7 cellular contexts compared by ENCODE assay signal in genomic region chr14:73741386-73741875, GRCh38. TPM values are rescaled to one million over a fixed set of nuclear protein-coding genes. Genes with fewer than 3 reads are reported as not detected.
A peak's percentile ranks its signal among the peaks of the same experiment; 100 is the strongest.
DNase-seq lines count a peak whose midpoint lies in the region; ATAC-seq and TF ChIP-seq lines count a peak whose summit lies in the region.

No MANE protein-coding gene starts in this region.

- no peaks in the 10 kb centered on the region for H3K9me3 Mint-ChIP-seq in activated T-helper 17 cell treated with anti-CD3 and anti-CD28 coated beads, Interleukin-2, amount 50 U/mL, for 72 hours
- no peaks in the 10 kb centered on the region for H3K9me3 Mint-ChIP-seq in neural crest cell

- H3K4me3 ChIP-seq in NT2/D1 (ENCODE audit: insufficient read length, low read depth) (no peak overlapping the region), tibial nerve (peak overlapping the region; percentile 11 to 35 (median 30))

- 0 to 2% methylated on average over 11 to 12 of the region's 12 CpGs for WGBS in tibial nerve, 2 donors

- H3K27me3 ChIP-seq in NT2/D1 (ENCODE audit: insufficient read depth, insufficient read length), result no peaks in the 10 kb centered on the region
- H3K27me3 ChIP-seq in tibial nerve, result no peaks in the 10 kb centered on the region

- H3K4me1 ChIP-seq in NT2/D1 (ENCODE audit: insufficient read depth, insufficient read length) (peaks cover 27% of the 10 kb centered on the region), tibial nerve (peaks cover 7 to 84% (median 75%) of the 10 kb centered on the region in 4 donors)

- peaks cover 38% of the 10 kb centered on the region for H3K36me3 ChIP-seq in NT2/D1 (ENCODE audit: insufficient read depth, insufficient read length, low read length)
- peaks cover 0 to 35% (median 8%) of the 10 kb centered on the region in 3 donors for H3K36me3 ChIP-seq in tibial nerve

- TF ChIP-seq POLR2A in tibial nerve (IDR thresholded peaks at IDR 0.05), result no peak

- H3K27me3 Mint-ChIP-seq in activated T-helper 17 cell treated with anti-CD3 and anti-CD28 coated beads, Interleukin-2, amount 50 U/mL, for 72 hours, result no peaks in the 10 kb centered on the region
- no peaks in the 10 kb centered on the region for H3K27me3 Mint-ChIP-seq in neural crest cell (ENCODE audit: low read depth)

- H3K27ac Mint-ChIP-seq in activated T-helper 17 cell treated with anti-CD3 and anti-CD28 coated beads, Interleukin-2, amount 50 U/mL, for 72 hours, result peak overlapping the region; percentile 84
- H3K27ac Mint-ChIP-seq in neural crest cell (ENCODE audit: unreplicated experiment), result peak overlapping the region; percentile 64

- H3K4me3 Mint-ChIP-seq in activated T-helper 17 cell treated with anti-CD3 and anti-CD28 coated beads, Interleukin-2, amount 50 U/mL, for 72 hours, result peak overlapping the region; percentile 90
- H3K4me3 Mint-ChIP-seq in neural crest cell, result peak overlapping the region; percentile 58

- DNase-seq in NT2/D1 (ENCODE audit: low read depth, low spot score) (no peak), fibroblast of peridontal ligament (ENCODE audit: extremely low read depth) (peak; percentile 56), neural crest cell (ENCODE audit: low read depth, low spot score) (no peak), tibial nerve (ENCODE audit: low spot score in 2 of 2) (peak in 1 of 2 donors; percentile 44)

- H3K9me3 ChIP-seq in NT2/D1 (ENCODE audit: insufficient read depth, low read length), result no peaks in the 10 kb centered on the region
- no peaks in the 10 kb centered on the region for H3K9me3 ChIP-seq in tibial nerve

- peak; percentile 8 to 62 for TF ChIP-seq EP300 in tibial nerve (IDR thresholded peaks at IDR 0.05)

- peaks cover 57% of the 10 kb centered on the region for H3K36me3 Mint-ChIP-seq in activated T-helper 17 cell treated with anti-CD3 and anti-CD28 coated beads, Interleukin-2, amount 50 U/mL, for 72 hours (ENCODE audit: low read depth)
- H3K36me3 Mint-ChIP-seq in neural crest cell (ENCODE audit: low read depth), result no peaks in the 10 kb centered on the region

- no peak for TF ChIP-seq CTCF in neural crest cell (conservative IDR thresholded peaks at IDR 0.05)
- TF ChIP-seq CTCF in tibial nerve (IDR thresholded peaks at IDR 0.05), result no peak

- peak; percentile 39 for ATAC-seq in GM19438 (IDR thresholded peaks at IDR 0.05; ENCODE audit: low read depth, unreplicated experiment)
- peak; percentile 79 for ATAC-seq in activated T-helper 17 cell treated with anti-CD3 and anti-CD28 coated beads, Interleukin-2, amount 50 U/mL, for 72 hours (replicated peaks)
- no peak for ATAC-seq in HG03469 (IDR thresholded peaks at IDR 0.05; ENCODE audit: unreplicated experiment)

- peak overlapping the region; percentile 70 to 99 (median 84) for H3K27ac ChIP-seq in tibial nerve

- peaks cover 45% of the 10 kb centered on the region for H3K4me1 Mint-ChIP-seq in activated T-helper 17 cell treated with anti-CD3 and anti-CD28 coated beads, Interleukin-2, amount 50 U/mL, for 72 hours
- peaks cover 44% of the 10 kb centered on the region for H3K4me1 Mint-ChIP-seq in neural crest cell

- peak overlapping the region; percentile 17 for H3K9ac ChIP-seq in NT2/D1 (ENCODE audit: insufficient read length, low read depth)

RNA-seq across cellular contexts. Expression of gene PNMA1, which starts 27.2 kb away (rescaled TPM):
- total RNA-seq in activated T-helper 17 cell treated with anti-CD3 and anti-CD28 coated beads, Interleukin-2, amount 50 U/mL, for 72 hours, result 10 to 100 TPM; 37.3 to 41.2 TPM
- total RNA-seq in neural crest cell (94.4 and 97.4 TPM in 2 replicates), tibial nerve (10 to 100 TPM; 21.2 to 43.5 (median 34.2) TPM)
